8 cellular contexts compared by ENCODE assay signal in genomic region chr9:20640331-20641187, GRCh38. TPM values are rescaled to one million over a fixed set of nuclear protein-coding genes. Genes with fewer than 3 reads are reported as not detected.
DNase-seq lines count a peak whose midpoint lies in the region; ATAC-seq lines count a peak whose summit lies in the region.

No MANE protein-coding gene starts in this region.

- ATAC-seq in HG03039 (IDR thresholded peaks at IDR 0.05; ENCODE audit: unreplicated experiment) = peak; percentile 82

- DNase-seq in NCI-H748 (lab: John Stamatoyannopoulos, UW; ENCODE audit: unreplicated experiment) (peak; percentile 68), NCI-H748 treated with DMSO at 0.1 percent for 48 hours (lab: John Stamatoyannopoulos, UW) (no peak), NCI-H446 (lab: John Stamatoyannopoulos, UW) (peak; percentile 97 to 99), activated T-helper 1 cell treated with Interleukin-2 at 50 U/mL for 16 hours (ENCODE audit: low read depth) (peak; percentile 57), hippocampal formation (lab: John Stamatoyannopoulos, UW) (peak; percentile 19 to 54), SK-N-DZ (ENCODE audit: low spot score) (no peak)
- DNase-seq in stimulated activated CD8-positive, alpha-beta memory T cell treated with anti-CD3 and anti-CD28 coated beads, Interleukin-2, amount 100 ng/mL, for 1 hour (ENCODE audit: low read depth in 2 of 2) = peak; percentile 38 to 62

RNA-seq across cellular contexts. Expression of gene MLLT3, which starts 18.3 kb away (rescaled TPM):
- polyA plus RNA-seq in SK-N-DZ (2014; cell fraction: cytosol; rRNA removed) = 5.4 and 5.5 TPM in 2 replicates
- polyA plus RNA-seq in SK-N-DZ (2014; cell fraction: nucleus; rRNA removed) = 2.9 and 6.3 TPM in 2 replicates

RNA-seq across cellular contexts. Expression of gene FOCAD, which starts 43.5 kb away (rescaled TPM):
- polyA plus RNA-seq in SK-N-DZ (2014; cell fraction: cytosol; rRNA removed) = 10.5 and 11.1 TPM in 2 replicates
- polyA plus RNA-seq in SK-N-DZ (2014; cell fraction: nucleus; rRNA removed) = 9.0 and 11.6 TPM in 2 replicates

Comparison
In these comparisons a context has a peak if more than half of its experiments do, and no peak if none do; other contexts are left out.
1. DNase-seq: peak in NCI-H748 (single experiment), NCI-H446 (2 of 2), activated T-helper 1 cell treated with Interleukin-2 at 50 U/mL for 16 hours (single experiment), hippocampal formation (2 of 2) and stimulated activated CD8-positive, alpha-beta memory T cell treated with anti-CD3 and anti-CD28 coated beads, Interleukin-2, amount 100 ng/mL, for 1 hour (2 of 2); none in NCI-H748 treated with DMSO at 0.1 percent for 48 hours (single experiment) and SK-N-DZ (single experiment).